In genomic region chr3:1380926-1381646, GRCh38 we compare ENCODE assay signal across 12 cellular contexts.
DNase-seq lines count a peak whose midpoint lies in the region; ATAC-seq lines count a peak whose summit lies in the region.
"Had no signal": no experiment of that assay in that cellular context is flagged by ENCODE, and none has a peak within 500 bp of the region (broad histone marks: within the 10 kb centered on the region; RNA-seq: fewer than 3 reads in every experiment).

No MANE protein-coding gene starts in this region.

- H3K27me3 Mint-ChIP-seq in activated T-helper 17 cell treated with anti-CD3 and anti-CD28 coated beads, Interleukin-2, amount 50 U/mL, for 72 hours: no peaks in the 10 kb centered on the region
- H3K27me3 Mint-ChIP-seq: activated CD4-positive, alpha-beta T cell treated with anti-CD3 and anti-CD28 coated beads, Interleukin-2, amount 10 ng/mL, durations not matched to agents 24 days and 14 days had no signal

- H3K4me1 Mint-ChIP-seq in activated T-helper 17 cell treated with anti-CD3 and anti-CD28 coated beads, Interleukin-2, amount 50 U/mL, for 72 hours: no peaks in the 10 kb centered on the region
- H3K4me1 Mint-ChIP-seq: activated CD4-positive, alpha-beta T cell treated with anti-CD3 and anti-CD28 coated beads, Interleukin-2, amount 10 ng/mL, durations not matched to agents 24 days and 14 days had no signal

- DNase-seq in KG1 (lab: John Stamatoyannopoulos, UW) (no peak), NCI-H446 (lab: John Stamatoyannopoulos, UW) (no peak), HPDE6-E6E7 (ENCODE audit: extremely low spot score) (no peak), NCI-H1930 (lab: John Stamatoyannopoulos, UW) (no peak)
- DNase-seq: activated CD4-positive, alpha-beta T cell treated with anti-CD3 and anti-CD28 coated beads, Interleukin-2, amount 10 ng/mL, durations not matched to agents 24 days and 14 days; DMS153; NCI-H748 treated with DMSO at 0.1 percent for 48 hours; thyroid gland had no signal

- ATAC-seq in GM18520 (IDR thresholded peaks at IDR 0.05; ENCODE audit: unreplicated experiment) (peak; percentile 71), GM21576 (IDR thresholded peaks at IDR 0.05; ENCODE audit: unreplicated experiment) (peak; percentile 90), HG03342 (IDR thresholded peaks at IDR 0.05; ENCODE audit: unreplicated experiment) (peak; percentile 84)
- ATAC-seq in activated T-helper 17 cell treated with anti-CD3 and anti-CD28 coated beads, Interleukin-2, amount 50 U/mL, for 72 hours (replicated peaks): peak; percentile 6

- no peak overlapping the region for H3K4me3 Mint-ChIP-seq in activated T-helper 17 cell treated with anti-CD3 and anti-CD28 coated beads, Interleukin-2, amount 50 U/mL, for 72 hours
- H3K4me3 Mint-ChIP-seq: activated CD4-positive, alpha-beta T cell treated with anti-CD3 and anti-CD28 coated beads, Interleukin-2, amount 10 ng/mL, durations not matched to agents 24 days and 14 days had no signal

- H3K36me3 Mint-ChIP-seq in activated T-helper 17 cell treated with anti-CD3 and anti-CD28 coated beads, Interleukin-2, amount 50 U/mL, for 72 hours (ENCODE audit: low read depth): no peaks in the 10 kb centered on the region

- peaks cover 10% of the 10 kb centered on the region for H3K9me3 Mint-ChIP-seq in activated T-helper 17 cell treated with anti-CD3 and anti-CD28 coated beads, Interleukin-2, amount 50 U/mL, for 72 hours
- H3K9me3 Mint-ChIP-seq: activated CD4-positive, alpha-beta T cell treated with anti-CD3 and anti-CD28 coated beads, Interleukin-2, amount 10 ng/mL, durations not matched to agents 24 days and 14 days had no signal

- no peak overlapping the region for H3K27ac Mint-ChIP-seq in activated T-helper 17 cell treated with anti-CD3 and anti-CD28 coated beads, Interleukin-2, amount 50 U/mL, for 72 hours
- H3K27ac Mint-ChIP-seq: activated CD4-positive, alpha-beta T cell treated with anti-CD3 and anti-CD28 coated beads, Interleukin-2, amount 10 ng/mL, durations not matched to agents 24 days and 14 days had no signal

Comparison
In these comparisons a context has a peak if more than half of its experiments do, and no peak if none do; other contexts are left out.
1. ATAC-seq: peak in every context shown above with its lines; median percentile 90 in GM21576; 84 in HG03342; 71 in GM18520; 6 in activated T-helper 17 cell treated with anti-CD3 and anti-CD28 coated beads, Interleukin-2, amount 50 U/mL, for 72 hours.